9 cellular contexts compared by ENCODE assay signal in the genomic region with DNA sequence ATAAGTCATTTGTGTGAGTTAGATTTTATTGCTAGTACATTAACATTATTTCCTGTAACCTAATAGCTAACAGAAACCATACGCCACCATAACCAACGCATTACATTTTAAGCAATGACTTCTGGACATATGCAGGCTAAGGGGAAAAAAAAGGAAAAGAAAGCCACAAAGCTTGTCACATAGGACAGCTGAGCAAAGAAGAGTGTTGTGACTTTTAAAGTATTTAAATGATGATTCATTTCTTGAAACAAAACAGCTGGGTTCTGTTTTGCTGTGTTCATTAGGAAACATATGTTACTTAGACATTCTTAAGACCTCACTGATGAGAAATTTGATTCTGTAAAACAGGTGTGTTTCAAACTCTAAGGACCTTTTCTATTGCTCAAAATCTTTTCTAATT.
DNase-seq lines count a peak whose midpoint lies in the region; ATAC-seq and TF ChIP-seq lines count a peak whose summit lies in the region.
"Had no signal": no experiment of that assay in that cellular context is flagged by ENCODE, and none has a peak within 500 bp of the region (broad histone marks: within the 10 kb centered on the region; RNA-seq: fewer than 3 reads in every experiment).

No MANE protein-coding gene starts in this region.

- no peak overlapping the region for H3K14ac ChIP-seq in trophoblast cell (ENCODE audit: low read length)

- no peaks in the 10 kb centered on the region for H3K36me3 ChIP-seq in trophoblast cell (ENCODE audit: control insufficient read depth in 1 of 2, insufficient read depth in 2 of 2, low read length in 2 of 2)
- no peaks in the 10 kb centered on the region for H3K36me3 ChIP-seq in CD8-positive, alpha-beta memory T cell (ENCODE audit: insufficient read depth, low read length)

- H3K9ac ChIP-seq in trophoblast cell (ENCODE audit: low read length): no peak overlapping the region

- DNase-seq in GM13976 (ENCODE audit: low spot score): peak; percentile 37
- DNase-seq in NCI-H524 treated with DMSO at 0.1 percent for 48 hours (lab: John Stamatoyannopoulos, UW): peak; percentile 92
- no peak for DNase-seq in RWPE1 (ENCODE audit: low spot score)
- no peak for DNase-seq in NCI-H748 (lab: John Stamatoyannopoulos, UW; ENCODE audit: unreplicated experiment)
- no peak for DNase-seq in trophoblast cell
- no peak for DNase-seq in CD8-positive, alpha-beta memory T cell
- DNase-seq: body of pancreas had no signal

- POLR2A ChIA-PET in RWPE1 (lab: Yijun Ruan, JAX; ENCODE audit: low non-redundant PET): no interaction called here
- POLR2A ChIA-PET in CD8-positive, alpha-beta memory T cell (lab: Charles Lee): no interaction called here

- no peak overlapping the region for H4K91ac ChIP-seq in trophoblast cell (ENCODE audit: low read depth, low read length)

- no peak overlapping the region for H2BK5ac ChIP-seq in trophoblast cell (ENCODE audit: low read depth, low read length, poor library complexity)

- WGBS in trophoblast cell (ENCODE audit: extremely low coverage, insufficient coverage, insufficient read length): no CpG with 5 or more reads among the region's 2 CpGs

- no peak overlapping the region for H3K4me3 Mint-ChIP-seq in CD8-positive, alpha-beta memory T cell

- ATAC-seq in GM19467 (IDR thresholded peaks at IDR 0.05; ENCODE audit: unreplicated experiment) (peak; percentile 86), HG02973 (IDR thresholded peaks at IDR 0.05; ENCODE audit: unreplicated experiment) (peak; percentile 93)
- ATAC-seq: body of pancreas had no signal

- H2AK5ac ChIP-seq in trophoblast cell (ENCODE audit: low read length): no peak overlapping the region

- CTCF ChIA-PET in RWPE1 (lab: Yijun Ruan, JAX): interaction anchor here (0.6 kb wide), 1 partner anchor 224 kb away, joined by 4 read pairs; no protein-coding TSS in a partner anchor
- CTCF ChIA-PET in CD8-positive, alpha-beta memory T cell (lab: Charles Lee): no interaction called here

- no peaks in the 10 kb centered on the region for H3K9me3 ChIP-seq in trophoblast cell (ENCODE audit: insufficient read depth, low read depth, low read length)
- no peaks in the 10 kb centered on the region for H3K9me3 ChIP-seq in CD8-positive, alpha-beta memory T cell (ENCODE audit: low read length)
- H3K9me3 ChIP-seq: body of pancreas had no signal

- no peak overlapping the region for H3K23ac ChIP-seq in trophoblast cell (ENCODE audit: low read length)

- H3K4me1 ChIP-seq in trophoblast cell (ENCODE audit: control insufficient read depth in 1 of 2, insufficient read depth in 2 of 2, low read length in 2 of 2): no peaks in the 10 kb centered on the region
- no peaks in the 10 kb centered on the region for H3K4me1 ChIP-seq in CD8-positive, alpha-beta memory T cell (ENCODE audit: insufficient read depth, low read length)

- no peaks in the 10 kb centered on the region for H3K27me3 Mint-ChIP-seq in CD8-positive, alpha-beta memory T cell

- in situ Hi-C loops in GM13976 (cut with MboI; ENCODE audit: low sequenced_read_pairs, unreplicated experiment): no loop called here

- H3K9me3 Mint-ChIP-seq in CD8-positive, alpha-beta memory T cell: no peaks in the 10 kb centered on the region

- no peak overlapping the region for H3K18ac ChIP-seq in trophoblast cell (ENCODE audit: low read length)

- no peaks in the 10 kb centered on the region for H3K79me1 ChIP-seq in trophoblast cell (ENCODE audit: low read length)

- H2BK12ac ChIP-seq in trophoblast cell (ENCODE audit: low read length): no peak overlapping the region

- H3K27ac ChIP-seq in RWPE1: no peak overlapping the region
- no peak overlapping the region for H3K27ac ChIP-seq in trophoblast cell (ENCODE audit: low read depth, low read length)
- H3K27ac ChIP-seq in CD8-positive, alpha-beta memory T cell (ENCODE audit: low read depth, low read length): no peak overlapping the region

- TF ChIP-seq CTCF in GM13976 (IDR thresholded peaks at IDR 0.05; ENCODE audit: borderline replicate concordance, control extremely low read depth, extremely low read depth, insufficient read depth, missing control alignments) (no peak), RWPE1 (conservative IDR thresholded peaks at IDR 0.05; ENCODE audit: low read depth) (no peak)

- H4K12ac ChIP-seq in trophoblast cell (ENCODE audit: low read depth, low read length): no peak overlapping the region

- no peaks in the 10 kb centered on the region for H3K27me3 ChIP-seq in trophoblast cell (ENCODE audit: insufficient read depth, low read length)
- H3K27me3 ChIP-seq in CD8-positive, alpha-beta memory T cell (ENCODE audit: insufficient read depth, low read length, poor library complexity, severe bottlenecking): no peaks in the 10 kb centered on the region
- H3K27me3 ChIP-seq: body of pancreas had no signal

- H3K27ac Mint-ChIP-seq in CD8-positive, alpha-beta memory T cell: no peak overlapping the region

- no peaks in the 10 kb centered on the region for H3K36me3 Mint-ChIP-seq in CD8-positive, alpha-beta memory T cell

- H3K4me2 ChIP-seq in trophoblast cell (ENCODE audit: low read length): no peak overlapping the region

- H4K8ac ChIP-seq in trophoblast cell (ENCODE audit: low read depth, low read length): no peak overlapping the region

- no peak overlapping the region for H2BK120ac ChIP-seq in trophoblast cell (ENCODE audit: insufficient read depth, low read length, poor library complexity)

- no peaks in the 10 kb centered on the region for H3K79me2 ChIP-seq in trophoblast cell (ENCODE audit: control insufficient read depth, insufficient read depth, low read length, poor library complexity)

- no peak overlapping the region for H2AFZ ChIP-seq in trophoblast cell (ENCODE audit: insufficient read depth, low read length, poor library complexity)

- no peak overlapping the region for H3K4me3 ChIP-seq in trophoblast cell (ENCODE audit: low read depth, low read length)
- H3K4me3 ChIP-seq in CD8-positive, alpha-beta memory T cell (ENCODE audit: low read length): no peak overlapping the region
- H3K4me3 ChIP-seq: body of pancreas had no signal

- no peak overlapping the region for H3K4ac ChIP-seq in trophoblast cell (ENCODE audit: low read depth, low read length)

- no peaks in the 10 kb centered on the region for H3K4me1 Mint-ChIP-seq in CD8-positive, alpha-beta memory T cell

Comparison
In these comparisons a context has a peak if more than half of its experiments do, and no peak if none do; other contexts are left out.
1. DNase-seq: peak in GM13976 (single experiment) and NCI-H524 treated with DMSO at 0.1 percent for 48 hours (single experiment); none in RWPE1 (single experiment), NCI-H748 (single experiment), trophoblast cell (0 of 2) and CD8-positive, alpha-beta memory T cell (0 of 5).